16 cellular contexts compared by ENCODE assay signal in genomic region chr10:102593074-102593803, GRCh38. TPM values are rescaled to one million over a fixed set of nuclear protein-coding genes. Genes with fewer than 3 reads are reported as not detected.
A peak's percentile ranks its signal among the peaks of the same experiment; 100 is the strongest.
DNase-seq lines count a peak whose midpoint lies in the region; ATAC-seq and TF ChIP-seq lines count a peak whose summit lies in the region.
"Had no signal": no experiment of that assay in that cellular context is flagged by ENCODE, and none has a peak within 500 bp of the region (broad histone marks: within the 10 kb centered on the region; RNA-seq: fewer than 3 reads in every experiment).

No MANE protein-coding gene starts in this region.

- no peaks in the 10 kb centered on the region for H3K27me3 ChIP-seq in upper lobe of right lung
- H3K27me3 ChIP-seq: esophagus squamous epithelium, tibial nerve had no signal

- no peak overlapping the region for H3K4me3 ChIP-seq in upper lobe of right lung
- H3K4me3 ChIP-seq: esophagus squamous epithelium, tibial nerve had no signal

- no peak for TF ChIP-seq CTCF in upper lobe of right lung (IDR thresholded peaks at IDR 0.05)

- peaks cover 16% of the 10 kb centered on the region for H3K4me1 ChIP-seq in upper lobe of right lung

- H3K36me3 Mint-ChIP-seq in activated naive CD8-positive, alpha-beta T cell treated with anti-CD3 and anti-CD28 coated beads for 36 hours = no peaks in the 10 kb centered on the region

- H3K27me3 Mint-ChIP-seq in activated naive CD8-positive, alpha-beta T cell treated with anti-CD3 and anti-CD28 coated beads for 36 hours = no peaks in the 10 kb centered on the region
- H3K27me3 Mint-ChIP-seq: naive thymus-derived CD4-positive, alpha-beta T cell had no signal

- ATAC-seq in upper lobe of right lung = no peak
- no peak for ATAC-seq in GM21360 (IDR thresholded peaks at IDR 0.05; ENCODE audit: unreplicated experiment)
- ATAC-seq: naive thymus-derived CD4-positive, alpha-beta T cell had no signal

- no peak overlapping the region for H3K27ac ChIP-seq in upper lobe of right lung
- H3K27ac ChIP-seq: esophagus squamous epithelium, KMS-11 had no signal

- no peak overlapping the region for H3K27ac Mint-ChIP-seq in activated naive CD8-positive, alpha-beta T cell treated with anti-CD3 and anti-CD28 coated beads for 36 hours
- H3K27ac Mint-ChIP-seq: naive thymus-derived CD4-positive, alpha-beta T cell had no signal

- intact Hi-C loops in upper lobe of right lung (cut with DNase I) = no loop called here

- H3K36me3 ChIP-seq in upper lobe of right lung = peaks cover 25% of the 10 kb centered on the region

- no peaks in the 10 kb centered on the region for H3K9me3 ChIP-seq in upper lobe of right lung
- H3K9me3 ChIP-seq: esophagus squamous epithelium, tibial nerve had no signal

- H3K4me3 Mint-ChIP-seq in activated naive CD8-positive, alpha-beta T cell treated with anti-CD3 and anti-CD28 coated beads for 36 hours = no peak overlapping the region
- H3K4me3 Mint-ChIP-seq: naive thymus-derived CD4-positive, alpha-beta T cell had no signal

- DNase-seq in activated effector memory CD4-positive, alpha-beta T cell treated with anti-CD3 and anti-CD28 coated beads, Interleukin-2, amount 50 U/mL, for 16 hours = peak; percentile 54
- DNase-seq in activated effector memory CD4-positive, alpha-beta T cell treated with Interleukin-2 at 50 U/mL for 16 hours = no peak
- DNase-seq in SW480 (ENCODE audit: low spot score) (peak; percentile 42), foreskin melanocyte (peak; percentile 82), upper lobe of right lung (peak; percentile 53)
- no peak for DNase-seq in stimulated activated CD4-positive, alpha-beta T cell treated with anti-CD3 and anti-CD28 coated beads, Interleukin-1b, Interleukin-23, amount 100 ng/mL, for 48 hours
- no peak for DNase-seq in activated naive CD8-positive, alpha-beta T cell treated with anti-CD3 and anti-CD28 coated beads for 36 hours
- DNase-seq: activated CD4-positive, alpha-beta T cell treated with anti-CD3 and anti-CD28 coated beads, Interleukin-2, amount 50 U/mL, for 1 hour; activated naive CD4-positive, alpha-beta T cell treated with Interleukin-2 at 50 U/mL for 16 hours; DMS153; esophagus squamous epithelium; naive thymus-derived CD4-positive, alpha-beta T cell; NCI-H2081 treated with DMSO at 0.1 percent for 48 hours had no signal

- peaks cover 5% of the 10 kb centered on the region for H3K4me1 Mint-ChIP-seq in activated naive CD8-positive, alpha-beta T cell treated with anti-CD3 and anti-CD28 coated beads for 36 hours

- H3K9me3 Mint-ChIP-seq in activated naive CD8-positive, alpha-beta T cell treated with anti-CD3 and anti-CD28 coated beads for 36 hours = no peaks in the 10 kb centered on the region
- H3K9me3 Mint-ChIP-seq: naive thymus-derived CD4-positive, alpha-beta T cell had no signal

RNA-seq across cellular contexts. Expression of gene TRIM8, which starts 51.0 kb away (rescaled TPM):
- 146 TPM for total RNA-seq in upper lobe of right lung
- 10 to 100 TPM; 40.4 to 41.8 TPM for total RNA-seq in activated naive CD8-positive, alpha-beta T cell treated with anti-CD3 and anti-CD28 coated beads for 36 hours

Comparison
In these comparisons a context has a peak if more than half of its experiments do, and no peak if none do; other contexts are left out.
1. DNase-seq: peak in activated effector memory CD4-positive, alpha-beta T cell treated with anti-CD3 and anti-CD28 coated beads, Interleukin-2, amount 50 U/mL, for 16 hours (single experiment), SW480 (single experiment), foreskin melanocyte (single experiment) and upper lobe of right lung (single experiment); none in activated effector memory CD4-positive, alpha-beta T cell treated with Interleukin-2 at 50 U/mL for 16 hours (single experiment), stimulated activated CD4-positive, alpha-beta T cell treated with anti-CD3 and anti-CD28 coated beads, Interleukin-1b, Interleukin-23, amount 100 ng/mL, for 48 hours (single experiment) and activated naive CD8-positive, alpha-beta T cell treated with anti-CD3 and anti-CD28 coated beads for 36 hours (single experiment).